Comparison of ENCODE assay signal across 9 cellular contexts in genomic region chr2:6909431-6910385, GRCh38. TPM values are rescaled to one million over a fixed set of nuclear protein-coding genes. Genes with fewer than 3 reads are reported as not detected.
DNase-seq lines count a peak whose midpoint lies in the region; ATAC-seq and TF ChIP-seq lines count a peak whose summit lies in the region.
"Had no signal": no experiment of that assay in that cellular context is flagged by ENCODE, and none has a peak within 500 bp of the region (broad histone marks: within the 10 kb centered on the region; RNA-seq: fewer than 3 reads in every experiment).

No MANE protein-coding gene starts in this region.

- TF ChIP-seq CTCF in gastrocnemius medialis (IDR thresholded peaks at IDR 0.05 in 4 of 5, conservative IDR thresholded peaks at IDR 0.05 in 1 of 5) (no peak), stomach (IDR thresholded peaks at IDR 0.05) (no peak)

- TF ChIP-seq EP300 in stomach (IDR thresholded peaks at IDR 0.05): no peak

- H3K4me3 ChIP-seq in gastrocnemius medialis (no peak overlapping the region), stomach (no peak overlapping the region)

- ATAC-seq in HG03097 (IDR thresholded peaks at IDR 0.05; ENCODE audit: low FRiP score, unreplicated experiment) (peak; percentile 97), gastrocnemius medialis (no peak)

- no peaks in the 10 kb centered on the region for H3K36me3 ChIP-seq in gastrocnemius medialis
- H3K36me3 ChIP-seq in stomach: no peaks in the 10 kb centered on the region

- 71 to 75% (median 74%) methylated on average over 8 of the region's 8 CpGs for WGBS in stomach, 5 donors

- H3K9me3 ChIP-seq in gastrocnemius medialis (no peaks in the 10 kb centered on the region), stomach (no peaks in the 10 kb centered on the region)

- in situ Hi-C loops in gastrocnemius medialis (cut with MboI; ENCODE audit: low sequenced_read_pairs in 4 of 4): loop anchor here in 3 of 4 donors (5.0 to 10.0 kb wide), 3 partner anchors 118 to 135 kb away; no protein-coding TSS in a partner anchor

- H3K4me1 ChIP-seq in gastrocnemius medialis (no peaks in the 10 kb centered on the region), stomach (no peaks in the 10 kb centered on the region)

- H3K27ac ChIP-seq in gastrocnemius medialis (no peak overlapping the region), stomach (no peak overlapping the region)
- H3K27ac ChIP-seq: VCaP had no signal

- intact Hi-C loops in gastrocnemius medialis (cut with DNase I; ENCODE audit: low total_unique reads): no loop called here
- intact Hi-C loops in stomach (cut with DNase I; ENCODE audit: low total_unique reads): loop anchor here (5.0 kb wide), 1 partner anchor 138 kb away; no protein-coding TSS in a partner anchor
- intact Hi-C loops in head of caudate nucleus (cut with DNase I): loop anchor here (5.0 kb wide), 1 partner anchor 118 kb away; no protein-coding TSS in a partner anchor

- DNase-seq in stimulated activated naive CD4-positive, alpha-beta T cell (lab: John Stamatoyannopoulos, UW): peak in 5 of 6 experiments; percentile 10 to 83 (median 81)
- DNase-seq in stimulated activated naive CD4-positive, alpha-beta T cell treated with Interleukin-2 at 50 U/mL for 16 hours (lab: John Stamatoyannopoulos, UW): no peak
- peak in 3 of 5 experiments; percentile 19 to 96 (median 67) for DNase-seq in T-helper 2 cell
- no peak for DNase-seq in gastrocnemius medialis
- no peak for DNase-seq in stomach
- no peak for DNase-seq in head of caudate nucleus
- no peak for DNase-seq in SHP77 treated with DMSO at 0.1 percent for 48 hours (lab: John Stamatoyannopoulos, UW)

- H3K27me3 ChIP-seq in gastrocnemius medialis: no peaks in the 10 kb centered on the region
- no peaks in the 10 kb centered on the region for H3K27me3 ChIP-seq in stomach

- TF ChIP-seq POLR2A in gastrocnemius medialis (IDR thresholded peaks at IDR 0.05) (no peak), stomach (IDR thresholded peaks at IDR 0.05) (no peak)

RNA-seq across cellular contexts. Expression of gene RNF144A, which starts 7.5 kb away (rescaled TPM):
- total RNA-seq in gastrocnemius medialis: 10 to 100 TPM in 2 of 4 donors, 1 to 10 TPM in 2; 4.9 to 16.2 (median 10.2) TPM
- 10 to 100 TPM in 3 of 5 donors, 1 to 10 TPM in 2; 2.3 to 71.4 (median 18.2) TPM for total RNA-seq in stomach
- 1 to 10 TPM; 1.4 to 2.7 (median 2.0) TPM for polyA plus RNA-seq in stomach

RNA-seq across cellular contexts. Expression of gene RSAD2, which starts 32.1 kb away (rescaled TPM):
- 1 to 10 TPM; 1.2 to 4.2 (median 2.9) TPM for total RNA-seq in gastrocnemius medialis
- 1 to 10 TPM in 2 of 5 donors, under 1 TPM in 1, not detected in 2; 0.45 to 9.2 (median 1.6) TPM for total RNA-seq in stomach
- 1 to 10 TPM in 2 of 3 donors, under 1 TPM in 1; 0.75 to 1.4 (median 1.4) TPM for polyA plus RNA-seq in stomach

RNA-seq across cellular contexts. Expression of gene CMPK2, which starts 44.0 kb away (rescaled TPM):
- total RNA-seq in gastrocnemius medialis (10 to 100 TPM in 1 of 4 donors, 1 to 10 TPM in 3; 2.1 to 12.2 (median 3.3) TPM), stomach (10 to 100 TPM in 1 of 5 donors, 1 to 10 TPM in 4; 2.9 to 11.7 (median 5.8) TPM)
- 10 to 100 TPM in 1 of 3 donors, 1 to 10 TPM in 2; 2.4 to 11.3 (median 3.1) TPM for polyA plus RNA-seq in stomach

Comparison
In these comparisons a context has a peak if more than half of its experiments do, and no peak if none do; other contexts are left out.
1. DNase-seq: peak in stimulated activated naive CD4-positive, alpha-beta T cell (5 of 6) and T-helper 2 cell (3 of 5); none in stimulated activated naive CD4-positive, alpha-beta T cell treated with Interleukin-2 at 50 U/mL for 16 hours (single experiment), gastrocnemius medialis (0 of 2), stomach (single experiment), head of caudate nucleus (0 of 42) and SHP77 treated with DMSO at 0.1 percent for 48 hours (single experiment).